Comparison of ENCODE assay signal across 1 cellular context in the genomic region with DNA sequence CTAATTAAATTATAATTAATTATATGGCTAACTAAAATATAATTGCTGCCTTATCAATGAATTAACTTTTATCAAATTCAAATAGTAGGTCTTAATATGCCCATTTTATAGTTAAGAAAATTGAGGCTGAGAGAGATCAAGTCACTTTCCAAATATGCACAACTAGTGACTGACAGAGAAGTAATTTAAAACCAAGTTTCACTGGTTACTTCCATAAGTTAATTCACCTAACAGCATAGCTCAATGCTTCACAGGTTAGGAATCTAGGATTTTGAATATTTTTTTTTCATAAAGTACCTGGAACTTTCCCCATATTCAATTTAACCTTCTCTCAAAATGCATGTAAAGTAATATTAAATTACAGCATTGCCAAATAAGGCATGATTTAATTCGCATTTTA.
TF ChIP-seq lines count a peak whose summit lies in the region.

No MANE protein-coding gene starts in this region.

TF ChIP-seq in A549, 52 proteins besides CTCF, POLR2A, EP300 and RAD21 (continued from another document):
- TF ChIP-seq MAZ (IDR thresholded peaks at IDR 0.05; ENCODE audit: borderline replicate concordance, low read depth, low read length) (no peak), BHLHE40 (IDR thresholded peaks at IDR 0.05; ENCODE audit: low read depth, low read length) (no peak), PHF8 (IDR thresholded peaks at IDR 0.05; ENCODE audit: borderline replicate concordance, low read depth) (no peak), NR3C1 (IDR thresholded peaks at IDR 0.05) (no peak), HOXB13 (CRISPR knock-in tag; IDR thresholded peaks at IDR 0.05; ENCODE audit: low read depth) (no peak), CHD2 (IDR thresholded peaks at IDR 0.05; ENCODE audit: low read length, partially characterized antibody) (no peak), TFCP2L1 (CRISPR knock-in tag; IDR thresholded peaks at IDR 0.05) (no peak), ZFP36 (IDR thresholded peaks at IDR 0.05; ENCODE audit: borderline replicate concordance, partially characterized antibody) (no peak), CBX8 (IDR thresholded peaks at IDR 0.05) (no peak), NPAS2 (CRISPR knock-in tag; IDR thresholded peaks at IDR 0.05; ENCODE audit: borderline replicate concordance) (no peak), RCOR1 (IDR thresholded peaks at IDR 0.05; ENCODE audit: low read depth, low read length) (no peak), MYC (IDR thresholded peaks at IDR 0.05; ENCODE audit: borderline replicate concordance, low read length) (no peak), JUNB (IDR thresholded peaks at IDR 0.05) (no peak)
- TF ChIP-seq, protein P1, sequence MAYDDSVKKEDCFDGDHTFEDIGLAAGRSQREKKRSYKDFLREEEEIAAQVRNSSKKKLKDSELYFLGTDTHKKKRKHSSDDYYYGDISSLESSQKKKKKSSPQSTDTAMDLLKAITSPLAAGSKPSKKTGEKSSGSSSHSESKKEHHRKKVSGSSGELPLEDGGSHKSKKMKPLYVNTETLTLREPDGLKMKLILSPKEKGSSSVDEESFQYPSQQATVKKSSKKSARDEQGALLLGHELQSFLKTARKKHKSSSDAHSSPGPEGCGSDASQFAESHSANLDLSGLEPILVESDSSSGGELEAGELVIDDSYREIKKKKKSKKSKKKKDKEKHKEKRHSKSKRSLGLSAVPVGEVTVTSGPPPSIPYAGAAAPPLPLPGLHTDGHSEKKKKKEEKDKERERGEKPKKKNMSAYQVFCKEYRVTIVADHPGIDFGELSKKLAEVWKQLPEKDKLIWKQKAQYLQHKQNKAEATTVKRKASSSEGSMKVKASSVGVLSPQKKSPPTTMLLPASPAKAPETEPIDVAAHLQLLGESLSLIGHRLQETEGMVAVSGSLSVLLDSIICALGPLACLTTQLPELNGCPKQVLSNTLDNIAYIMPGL (CRISPR knock-in tag; IDR thresholded peaks at IDR 0.05; ENCODE audit: borderline replicate concordance): no peak
